Comparison of ENCODE assay signal across 8 cellular contexts in the genomic region with DNA sequence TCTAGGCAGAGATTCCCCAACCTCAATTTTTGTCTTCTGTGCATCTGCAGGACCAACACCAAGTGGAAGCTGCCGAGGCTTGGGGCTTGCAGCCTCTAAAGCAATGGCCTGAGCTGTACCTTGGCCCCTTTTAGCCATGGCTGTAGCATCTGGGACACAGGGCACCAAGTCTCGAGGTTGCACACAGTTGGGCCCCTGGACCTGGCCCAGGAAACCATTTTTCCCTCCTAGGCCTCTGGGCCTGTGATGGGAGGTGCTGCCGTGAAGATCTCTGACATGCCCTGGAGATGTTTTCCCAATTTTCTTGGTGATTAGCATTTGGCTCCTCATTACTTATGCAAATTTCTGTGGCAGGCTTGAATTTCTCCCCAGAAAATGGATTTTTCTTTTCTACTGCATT.
"Had no signal": no experiment of that assay in that cellular context is flagged by ENCODE, and none has a peak within 500 bp of the region (broad histone marks: within the 10 kb centered on the region; RNA-seq: fewer than 3 reads in every experiment).

No MANE protein-coding gene starts in this region.

- H3K27ac ChIP-seq: GM23248, KMS-11 had no signal

- H2AFZ ChIP-seq: GM23248 had no signal

- FAIRE-seq: HepG2 had no signal

- H3K36me3 ChIP-seq: HAP-1 had no signal

- H3K9ac ChIP-seq: GM23248, KMS-11 had no signal

- ATAC-seq: HCT116, HepG2 had no signal

- H3K9me3 ChIP-seq: HAP-1 had no signal

- H3K4me3 ChIP-seq: GM23248, HAP-1 had no signal

- H3K4me1 ChIP-seq: HAP-1 had no signal

- DNase-seq: GM23248, GOT3, H7, KBM-7 had no signal

- H3K4me2 ChIP-seq: KMS-11 had no signal
